28 cellular contexts compared by ENCODE assay signal in the genomic region with DNA sequence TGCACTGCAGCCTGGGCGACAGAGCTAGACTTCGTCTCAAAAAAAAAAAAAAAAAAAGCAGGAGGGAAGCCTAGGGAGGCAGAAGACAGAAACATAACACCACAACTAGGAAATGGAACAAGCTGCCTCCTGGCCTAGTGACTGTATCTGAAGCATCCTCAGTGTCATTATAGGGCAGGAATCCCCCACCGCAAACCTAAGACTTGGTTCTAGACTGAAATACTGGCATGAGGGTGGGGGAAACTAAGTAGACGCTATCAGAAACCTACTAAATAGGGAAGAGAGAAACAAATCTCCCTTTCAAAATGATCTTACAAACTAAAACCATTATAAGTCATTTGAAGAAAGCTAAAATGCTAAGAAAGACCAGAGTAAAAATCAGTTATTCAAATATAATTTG.
"Had no signal": no experiment of that assay in that cellular context is flagged by ENCODE, and none has a peak within 500 bp of the region (broad histone marks: within the 10 kb centered on the region; RNA-seq: fewer than 3 reads in every experiment).

No MANE protein-coding gene starts in this region.

- H3K4me1 Mint-ChIP-seq: WTC11 had no signal

- H3K36me3 ChIP-seq: ascending aorta, brain microvascular endothelial cell, esophagus muscularis mucosa, gastrocnemius medialis, heart right ventricle had no signal

- H3K4me3 ChIP-seq: ascending aorta, esophagus muscularis mucosa, gastrocnemius medialis, heart right ventricle, hepatocyte had no signal

- H3K36me3 Mint-ChIP-seq: activated naive CD4-positive, alpha-beta T cell treated with anti-CD3 and anti-CD28 coated beads, Interleukin-2, amount 10 ng/mL, durations not matched to agents 7 days and 5 days; WTC11 had no signal

- H3K4me1 ChIP-seq: ascending aorta, esophagus muscularis mucosa, gastrocnemius medialis had no signal

- ATAC-seq: activated CD8-positive, alpha-beta T cell treated with anti-CD3 and anti-CD28 coated beads for 36 hours; activated naive CD4-positive, alpha-beta T cell treated with anti-CD3 and anti-CD28 coated beads, Interleukin-2, amount 50 U/mL, for 72 hours; effector memory CD8-positive, alpha-beta T cell; foreskin keratinocyte; gastrocnemius medialis; heart right ventricle; WTC11 had no signal

- H3K9me3 Mint-ChIP-seq: effector memory CD8-positive, alpha-beta T cell had no signal

- H3K27ac Mint-ChIP-seq: activated CD8-positive, alpha-beta T cell treated with anti-CD3 and anti-CD28 coated beads for 36 hours; activated naive CD4-positive, alpha-beta T cell treated with anti-CD3 and anti-CD28 coated beads, Interleukin-2, amount 10 ng/mL, durations not matched to agents 7 days and 5 days; activated naive CD4-positive, alpha-beta T cell treated with anti-CD3 and anti-CD28 coated beads, Interleukin-2, amount 50 U/mL, for 72 hours; activated naive CD8-positive, alpha-beta T cell treated with anti-CD3 and anti-CD28 coated beads, Interleukin-2, amount 10 ng/mL, durations not matched to agents 7 days and 5 days; effector memory CD8-positive, alpha-beta T cell; WTC11 had no signal

- DNase-seq: activated CD4-positive, alpha-beta T cell treated with anti-CD3 and anti-CD28 coated beads for 48 hours; activated CD4-positive, alpha-beta T cell treated with anti-CD3 and anti-CD28 coated beads, Interleukin-2, amount 50 U/mL, for 1 hour; activated CD4-positive, alpha-beta T cell treated with anti-CD3 and anti-CD28 coated beads, Interleukin-2, amount 50 U/mL, for 48 hours; activated CD8-positive, alpha-beta memory T cell treated with anti-CD3 and anti-CD28 coated beads for 24 hours; activated CD8-positive, alpha-beta T cell treated with anti-CD3 and anti-CD28 coated beads for 36 hours; activated gamma-delta T cell; activated naive CD4-positive, alpha-beta T cell; activated naive CD4-positive, alpha-beta T cell treated with anti-CD3 and anti-CD28 coated beads, Interleukin-2, amount 10 ng/mL, durations not matched to agents 7 days and 5 days; activated naive CD8-positive, alpha-beta T cell treated with anti-CD3 and anti-CD28 coated beads, Interleukin-2, amount 10 ng/mL, durations not matched to agents 7 days and 5 days; activated T-cell treated with anti-CD3 and anti-CD28 coated beads, Interleukin-2, amount 50 U/mL, for 48 hours; brain microvascular endothelial cell; caudate nucleus; cortex of kidney; dermis blood vessel endothelial cell; effector CD4-positive, alpha-beta T cell; effector memory CD8-positive, alpha-beta T cell; erythroblast; foreskin keratinocyte; gastrocnemius medialis; heart right ventricle; T-helper 2 cell had no signal

- H3K27ac ChIP-seq: ascending aorta, brain microvascular endothelial cell, esophagus muscularis mucosa, foreskin keratinocyte, gastrocnemius medialis, heart right ventricle, hepatocyte, VCaP had no signal

- FAIRE-seq: colon had no signal

- H3K4me3 Mint-ChIP-seq: activated CD8-positive, alpha-beta T cell treated with anti-CD3 and anti-CD28 coated beads for 36 hours; activated naive CD4-positive, alpha-beta T cell treated with anti-CD3 and anti-CD28 coated beads, Interleukin-2, amount 10 ng/mL, durations not matched to agents 7 days and 5 days; activated naive CD8-positive, alpha-beta T cell treated with anti-CD3 and anti-CD28 coated beads, Interleukin-2, amount 10 ng/mL, durations not matched to agents 7 days and 5 days; effector memory CD8-positive, alpha-beta T cell; WTC11 had no signal

- H3K27me3 ChIP-seq: ascending aorta, brain microvascular endothelial cell, esophagus muscularis mucosa, foreskin keratinocyte, gastrocnemius medialis, heart right ventricle, hepatocyte had no signal

- H3K9me3 ChIP-seq: ascending aorta, esophagus muscularis mucosa, gastrocnemius medialis, heart right ventricle had no signal
